2 cellular contexts compared by ENCODE assay signal in genomic region chr5:55732592-55732991, GRCh38.
TF ChIP-seq lines count a peak whose summit lies in the region.

No MANE protein-coding gene starts in this region.

TF ChIP-seq in GM23338, 12 proteins besides CTCF, POLR2A, EP300 and RAD21:
- TF ChIP-seq EZH2 (IDR thresholded peaks at IDR 0.05; ENCODE audit: low read depth, unreplicated experiment) (no peak), ZNF114 (CRISPR knock-in tag; IDR thresholded peaks at IDR 0.05) (no peak), STAT1 (IDR thresholded peaks at IDR 0.05; ENCODE audit: unreplicated experiment) (no peak), POLR2AphosphoS5 (IDR thresholded peaks at IDR 0.05; ENCODE audit: low read depth) (no peak), EZH2phosphoT487 (IDR thresholded peaks at IDR 0.05; ENCODE audit: unreplicated experiment) (no peak), JUNB (IDR thresholded peaks at IDR 0.05; ENCODE audit: unreplicated experiment) (no peak), NANOG (IDR thresholded peaks at IDR 0.05; ENCODE audit: borderline replicate concordance) (no peak), REST (IDR thresholded peaks at IDR 0.05; ENCODE audit: unreplicated experiment) (no peak), ZNF331 (CRISPR knock-in tag; IDR thresholded peaks at IDR 0.05; ENCODE audit: low read depth) (no peak), CREB1 (CRISPR knock-in tag; IDR thresholded peaks at IDR 0.05; ENCODE audit: low read depth) (no peak)
- TF ChIP-seq, protein P1, sequence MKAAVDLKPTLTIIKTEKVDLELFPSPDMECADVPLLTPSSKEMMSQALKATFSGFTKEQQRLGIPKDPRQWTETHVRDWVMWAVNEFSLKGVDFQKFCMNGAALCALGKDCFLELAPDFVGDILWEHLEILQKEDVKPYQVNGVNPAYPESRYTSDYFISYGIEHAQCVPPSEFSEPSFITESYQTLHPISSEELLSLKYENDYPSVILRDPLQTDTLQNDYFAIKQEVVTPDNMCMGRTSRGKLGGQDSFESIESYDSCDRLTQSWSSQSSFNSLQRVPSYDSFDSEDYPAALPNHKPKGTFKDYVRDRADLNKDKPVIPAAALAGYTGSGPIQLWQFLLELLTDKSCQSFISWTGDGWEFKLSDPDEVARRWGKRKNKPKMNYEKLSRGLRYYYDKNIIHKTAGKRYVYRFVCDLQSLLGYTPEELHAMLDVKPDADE (IDR thresholded peaks at IDR 0.05), result no peak
- TF ChIP-seq, protein P2, sequence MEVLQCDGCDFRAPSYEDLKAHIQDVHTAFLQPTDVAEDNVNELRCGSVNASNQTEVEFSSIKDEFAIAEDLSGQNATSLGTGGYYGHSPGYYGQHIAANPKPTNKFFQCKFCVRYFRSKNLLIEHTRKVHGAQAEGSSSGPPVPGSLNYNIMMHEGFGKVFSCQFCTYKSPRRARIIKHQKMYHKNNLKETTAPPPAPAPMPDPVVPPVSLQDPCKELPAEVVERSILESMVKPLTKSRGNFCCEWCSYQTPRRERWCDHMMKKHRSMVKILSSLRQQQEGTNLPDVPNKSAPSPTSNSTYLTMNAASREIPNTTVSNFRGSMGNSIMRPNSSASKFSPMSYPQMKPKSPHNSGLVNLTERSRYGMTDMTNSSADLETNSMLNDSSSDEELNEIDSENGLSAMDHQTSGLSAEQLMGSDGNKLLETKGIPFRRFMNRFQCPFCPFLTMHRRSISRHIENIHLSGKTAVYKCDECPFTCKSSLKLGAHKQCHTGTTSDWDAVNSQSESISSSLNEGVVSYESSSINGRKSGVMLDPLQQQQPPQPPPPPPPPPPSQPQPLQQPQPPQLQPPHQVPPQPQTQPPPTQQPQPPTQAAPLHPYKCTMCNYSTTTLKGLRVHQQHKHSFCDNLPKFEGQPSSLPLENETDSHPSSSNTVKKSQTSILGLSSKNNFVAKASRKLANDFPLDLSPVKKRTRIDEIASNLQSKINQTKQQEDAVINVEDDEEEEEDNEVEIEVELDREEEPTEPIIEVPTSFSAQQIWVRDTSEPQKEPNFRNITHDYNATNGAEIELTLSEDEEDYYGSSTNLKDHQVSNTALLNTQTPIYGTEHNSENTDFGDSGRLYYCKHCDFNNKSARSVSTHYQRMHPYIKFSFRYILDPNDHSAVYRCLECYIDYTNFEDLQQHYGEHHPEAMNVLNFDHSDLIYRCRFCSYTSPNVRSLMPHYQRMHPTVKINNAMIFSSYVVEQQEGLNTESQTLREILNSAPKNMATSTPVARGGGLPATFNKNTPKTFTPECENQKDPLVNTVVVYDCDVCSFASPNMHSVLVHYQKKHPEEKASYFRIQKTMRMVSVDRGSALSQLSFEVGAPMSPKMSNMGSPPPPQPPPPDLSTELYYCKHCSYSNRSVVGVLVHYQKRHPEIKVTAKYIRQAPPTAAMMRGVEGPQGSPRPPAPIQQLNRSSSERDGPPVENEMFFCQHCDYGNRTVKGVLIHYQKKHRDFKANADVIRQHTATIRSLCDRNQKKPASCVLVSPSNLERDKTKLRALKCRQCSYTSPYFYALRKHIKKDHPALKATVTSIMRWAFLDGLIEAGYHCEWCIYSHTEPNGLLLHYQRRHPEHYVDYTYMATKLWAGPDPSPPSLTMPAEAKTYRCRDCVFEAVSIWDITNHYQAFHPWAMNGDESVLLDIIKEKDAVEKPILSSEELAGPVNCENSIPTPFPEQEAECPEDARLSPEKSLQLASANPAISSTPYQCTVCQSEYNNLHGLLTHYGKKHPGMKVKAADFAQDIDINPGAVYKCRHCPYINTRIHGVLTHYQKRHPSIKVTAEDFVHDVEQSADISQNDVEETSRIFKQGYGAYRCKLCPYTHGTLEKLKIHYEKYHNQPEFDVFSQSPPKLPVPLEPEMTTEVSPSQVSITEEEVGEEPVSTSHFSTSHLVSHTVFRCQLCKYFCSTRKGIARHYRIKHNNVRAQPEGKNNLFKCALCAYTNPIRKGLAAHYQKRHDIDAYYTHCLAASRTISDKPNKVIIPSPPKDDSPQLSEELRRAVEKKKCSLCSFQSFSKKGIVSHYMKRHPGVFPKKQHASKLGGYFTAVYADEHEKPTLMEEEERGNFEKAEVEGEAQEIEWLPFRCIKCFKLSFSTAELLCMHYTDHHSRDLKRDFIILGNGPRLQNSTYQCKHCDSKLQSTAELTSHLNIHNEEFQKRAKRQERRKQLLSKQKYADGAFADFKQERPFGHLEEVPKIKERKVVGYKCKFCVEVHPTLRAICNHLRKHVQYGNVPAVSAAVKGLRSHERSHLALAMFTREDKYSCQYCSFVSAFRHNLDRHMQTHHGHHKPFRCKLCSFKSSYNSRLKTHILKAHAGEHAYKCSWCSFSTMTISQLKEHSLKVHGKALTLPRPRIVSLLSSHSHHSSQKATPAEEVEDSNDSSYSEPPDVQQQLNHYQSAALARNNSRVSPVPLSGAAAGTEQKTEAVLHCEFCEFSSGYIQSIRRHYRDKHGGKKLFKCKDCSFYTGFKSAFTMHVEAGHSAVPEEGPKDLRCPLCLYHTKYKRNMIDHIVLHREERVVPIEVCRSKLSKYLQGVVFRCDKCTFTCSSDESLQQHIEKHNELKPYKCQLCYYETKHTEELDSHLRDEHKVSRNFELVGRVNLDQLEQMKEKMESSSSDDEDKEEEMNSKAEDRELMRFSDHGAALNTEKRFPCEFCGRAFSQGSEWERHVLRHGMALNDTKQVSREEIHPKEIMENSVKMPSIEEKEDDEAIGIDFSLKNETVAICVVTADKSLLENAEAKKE (CRISPR knock-in tag; IDR thresholded peaks at IDR 0.05), result no peak

TF ChIP-seq in K562, 482 proteins besides CTCF, POLR2A, EP300 and RAD21:
- TF ChIP-seq HNRNPLL (IDR thresholded peaks at IDR 0.05; ENCODE audit: low read depth, low read length, poor library complexity, severe bottlenecking) (no peak), GATAD2A (IDR thresholded peaks at IDR 0.05) (no peak), GTF3C2 (IDR thresholded peaks at IDR 0.05; ENCODE audit: borderline replicate concordance, extremely low read depth, insufficient read length) (no peak), HNRNPL (IDR thresholded peaks at IDR 0.05; ENCODE audit: low read depth, low read length) (no peak), SREBF1 (IDR thresholded peaks at IDR 0.05; ENCODE audit: borderline replicate concordance, low read depth, low read length) (no peak), THRA (IDR thresholded peaks at IDR 0.05) (no peak), ZNF77 (CRISPR knock-in tag; IDR thresholded peaks at IDR 0.05) (no peak), TBL1XR1 (IDR thresholded peaks at IDR 0.05; ENCODE audit: low read length in 2 of 2) (no peak), ZNF354B (CRISPR knock-in tag; IDR thresholded peaks at IDR 0.05) (no peak), PHF21A (IDR thresholded peaks at IDR 0.05; ENCODE audit: borderline replicate concordance, low read depth) (no peak)
- TF ChIP-seq, protein P3, sequence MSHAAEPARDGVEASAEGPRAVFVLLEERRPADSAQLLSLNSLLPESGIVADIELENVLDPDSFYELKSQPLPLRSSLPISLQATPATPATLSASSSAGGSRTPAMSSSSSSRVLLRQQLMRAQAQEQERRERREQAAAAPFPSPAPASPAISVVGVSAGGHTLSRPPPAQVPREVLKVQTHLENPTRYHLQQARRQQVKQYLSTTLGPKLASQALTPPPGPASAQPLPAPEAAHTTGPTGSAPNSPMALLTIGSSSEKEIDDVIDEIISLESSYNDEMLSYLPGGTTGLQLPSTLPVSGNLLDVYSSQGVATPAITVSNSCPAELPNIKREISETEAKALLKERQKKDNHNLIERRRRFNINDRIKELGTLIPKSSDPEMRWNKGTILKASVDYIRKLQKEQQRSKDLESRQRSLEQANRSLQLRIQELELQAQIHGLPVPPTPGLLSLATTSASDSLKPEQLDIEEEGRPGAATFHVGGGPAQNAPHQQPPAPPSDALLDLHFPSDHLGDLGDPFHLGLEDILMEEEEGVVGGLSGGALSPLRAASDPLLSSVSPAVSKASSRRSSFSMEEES (CRISPR knock-in tag; IDR thresholded peaks at IDR 0.05), result no peak
- TF ChIP-seq, protein P4, sequence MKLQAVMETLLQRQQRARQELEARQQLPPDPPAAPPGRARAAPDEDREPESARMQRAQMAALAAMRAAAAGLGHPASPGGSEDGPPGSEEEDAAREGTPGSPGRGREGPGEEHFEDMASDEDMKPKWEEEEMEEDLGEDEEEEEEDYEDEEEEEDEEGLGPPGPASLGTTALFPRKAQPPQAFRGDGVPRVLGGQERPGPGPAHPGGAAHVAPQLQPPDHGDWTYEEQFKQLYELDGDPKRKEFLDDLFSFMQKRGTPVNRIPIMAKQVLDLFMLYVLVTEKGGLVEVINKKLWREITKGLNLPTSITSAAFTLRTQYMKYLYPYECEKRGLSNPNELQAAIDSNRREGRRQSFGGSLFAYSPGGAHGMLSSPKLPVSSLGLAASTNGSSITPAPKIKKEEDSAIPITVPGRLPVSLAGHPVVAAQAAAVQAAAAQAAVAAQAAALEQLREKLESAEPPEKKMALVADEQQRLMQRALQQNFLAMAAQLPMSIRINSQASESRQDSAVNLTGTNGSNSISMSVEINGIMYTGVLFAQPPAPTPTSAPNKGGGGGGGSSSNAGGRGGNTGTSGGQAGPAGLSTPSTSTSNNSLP (IDR thresholded peaks at IDR 0.05; ENCODE audit: borderline replicate concordance, low read depth, low read length), result no peak
